12 cellular contexts compared by ENCODE assay signal in the genomic region with DNA sequence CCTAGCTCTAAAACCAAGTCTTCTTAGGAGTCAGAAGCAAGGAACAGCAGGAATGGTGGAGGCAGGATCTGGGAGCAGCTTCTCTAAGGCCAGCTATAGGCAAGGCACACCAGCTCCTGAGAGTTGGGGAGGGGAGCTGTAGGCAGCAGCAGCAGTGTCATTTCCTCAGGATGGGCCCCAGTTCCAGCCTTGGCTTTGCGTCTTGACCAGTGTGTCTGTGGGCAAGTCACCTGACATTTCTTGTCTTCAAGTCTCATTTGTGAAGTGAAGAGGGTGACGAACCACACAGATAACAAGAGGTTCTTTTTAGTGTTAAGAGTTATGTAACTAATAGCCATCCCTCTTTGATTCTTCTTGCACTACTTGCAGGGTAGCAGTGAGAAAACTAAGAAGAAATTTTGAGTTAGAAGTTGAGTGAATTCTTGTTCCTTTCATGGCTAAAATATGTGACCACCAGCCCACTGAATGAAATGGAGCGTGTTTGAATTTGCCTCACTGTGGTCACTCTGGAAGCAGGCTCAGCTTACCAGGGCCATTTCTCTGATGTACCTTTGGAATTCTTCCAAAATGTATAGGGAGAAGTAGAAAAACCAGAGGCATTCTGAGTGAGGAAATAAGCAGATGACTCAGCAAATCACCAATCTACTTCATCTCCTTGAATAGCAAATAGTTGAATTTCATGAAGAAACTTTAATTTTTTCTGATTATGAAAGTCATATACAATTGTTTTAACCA. TPM values are rescaled to one million over a fixed set of nuclear protein-coding genes. Genes with fewer than 3 reads are reported as not detected.
DNase-seq lines count a peak whose midpoint lies in the region; ATAC-seq lines count a peak whose summit lies in the region.
"Had no signal": no experiment of that assay in that cellular context is flagged by ENCODE, and none has a peak within 500 bp of the region (broad histone marks: within the 10 kb centered on the region; RNA-seq: fewer than 3 reads in every experiment).

No MANE protein-coding gene starts in this region.

- peaks cover 30% of the 10 kb centered on the region for H3K27me3 Mint-ChIP-seq in activated CD4-positive, alpha-beta T cell treated with anti-CD3 and anti-CD28 coated beads, Interleukin-2, amount 10 ng/mL, durations not matched to agents 24 days and 14 days

- no peaks in the 10 kb centered on the region for H3K4me1 Mint-ChIP-seq in activated CD4-positive, alpha-beta T cell treated with anti-CD3 and anti-CD28 coated beads, Interleukin-2, amount 10 ng/mL, durations not matched to agents 24 days and 14 days

- no peak overlapping the region for H3K4me3 Mint-ChIP-seq in activated CD4-positive, alpha-beta T cell treated with anti-CD3 and anti-CD28 coated beads, Interleukin-2, amount 10 ng/mL, durations not matched to agents 24 days and 14 days

- H3K36me3 Mint-ChIP-seq in activated CD4-positive, alpha-beta T cell treated with anti-CD3 and anti-CD28 coated beads, Interleukin-2, amount 10 ng/mL, durations not matched to agents 24 days and 14 days (ENCODE audit: low read depth) = no peaks in the 10 kb centered on the region

- no peak overlapping the region for H3K27ac Mint-ChIP-seq in activated CD4-positive, alpha-beta T cell treated with anti-CD3 and anti-CD28 coated beads, Interleukin-2, amount 10 ng/mL, durations not matched to agents 24 days and 14 days

- intact Hi-C loops in activated CD4-positive, alpha-beta T cell treated with anti-CD3 and anti-CD28 coated beads, Interleukin-2, amount 10 ng/mL, durations not matched to agents 24 days and 14 days (cut with micrococcal nuclease) = no loop called here

- H3K9me3 Mint-ChIP-seq in activated CD4-positive, alpha-beta T cell treated with anti-CD3 and anti-CD28 coated beads, Interleukin-2, amount 10 ng/mL, durations not matched to agents 24 days and 14 days = no peaks in the 10 kb centered on the region

- DNase-seq in AML-193 (lab: John Stamatoyannopoulos, UW) (peak; percentile 58 to 69), LHCN-M2 (ENCODE audit: low read depth) (peak; percentile 62), astrocyte of the hippocampus (ENCODE audit: low read depth, low spot score) (peak; percentile 90), kidney tubule cell (ENCODE audit: low spot score) (peak; percentile 48), NCI-H345 treated with DMSO at 0.1 percent for 48 hours (lab: John Stamatoyannopoulos, UW; ENCODE audit: unreplicated experiment) (no peak), left lobe of liver (ENCODE audit: low spot score) (no peak)
- DNase-seq in activated CD4-positive, alpha-beta T cell treated with anti-CD3 and anti-CD28 coated beads, Interleukin-2, amount 10 ng/mL, durations not matched to agents 24 days and 14 days = no peak
- DNase-seq: DMS79 treated with DMSO at 0.1 percent for 48 hours, MM.1S, mucosa of descending colon, SW 1271 had no signal

- ATAC-seq in HG03571 (IDR thresholded peaks at IDR 0.05; ENCODE audit: unreplicated experiment) = no peak
- ATAC-seq in left lobe of liver = no peak
- ATAC-seq: mucosa of descending colon had no signal

RNA-seq across cellular contexts. Expression of gene RHOBTB3, which starts 42.4 kb away (rescaled TPM):
- total RNA-seq in LHCN-M2 (2014; rRNA removed) = 285 and 300 TPM in 2 replicates
- 43.4 TPM for polyA plus RNA-seq in LHCN-M2 (2012)
- total RNA-seq in activated CD4-positive, alpha-beta T cell treated with anti-CD3 and anti-CD28 coated beads, Interleukin-2, amount 10 ng/mL, durations not matched to agents 24 days and 14 days = 0.37 and 0.45 TPM in 2 replicates
- 45.1 TPM for total RNA-seq in left lobe of liver

RNA-seq across cellular contexts. Expression of gene GLRX, which starts 49.0 kb away (rescaled TPM):
- total RNA-seq in LHCN-M2 (2014; rRNA removed) = 108 and 119 TPM in 2 replicates
- polyA plus RNA-seq in LHCN-M2 (2012) = 180 TPM
- 13.5 and 17.3 TPM in 2 replicates for total RNA-seq in activated CD4-positive, alpha-beta T cell treated with anti-CD3 and anti-CD28 coated beads, Interleukin-2, amount 10 ng/mL, durations not matched to agents 24 days and 14 days
- total RNA-seq in left lobe of liver = 41.3 TPM

Comparison
In these comparisons a context has a peak if more than half of its experiments do, and no peak if none do; other contexts are left out.
1. DNase-seq: peak in AML-193 (2 of 2), LHCN-M2 (single experiment), astrocyte of the hippocampus (single experiment) and kidney tubule cell (single experiment); none in NCI-H345 treated with DMSO at 0.1 percent for 48 hours (single experiment), activated CD4-positive, alpha-beta T cell treated with anti-CD3 and anti-CD28 coated beads, Interleukin-2, amount 10 ng/mL, durations not matched to agents 24 days and 14 days (single experiment) and left lobe of liver (single experiment).
2. RNA of gene RHOBTB3, which starts 42.4 kb away (total RNA-seq): 285 to 300 TPM in LHCN-M2 and 45.1 TPM in left lobe of liver (single experiment); 0.37 to 0.45 TPM in activated CD4-positive, alpha-beta T cell treated with anti-CD3 and anti-CD28 coated beads, Interleukin-2, amount 10 ng/mL, durations not matched to agents 24 days and 14 days; every median in the first group is over 10 times any median in the second.